In genomic region chr6:109852713-109853112, GRCh38 we compare ENCODE assay signal across 35 cellular contexts.
"Had no signal": no experiment of that assay in that cellular context is flagged by ENCODE, and none has a peak within 500 bp of the region (broad histone marks: within the 10 kb centered on the region; RNA-seq: fewer than 3 reads in every experiment).

No MANE protein-coding gene starts in this region.

- FAIRE-seq: astrocyte, bronchial epithelial cell, colon, endometrium, endothelial cell of umbilical vein had no signal

- H3K4me3 ChIP-seq: esophagus squamous epithelium, gastroesophageal sphincter, heart right ventricle had no signal

- DNase-seq: activated CD4-positive, alpha-beta memory T cell treated with anti-CD3 and anti-CD28 coated beads, Interleukin-2, amount 10 ng/mL, durations not matched to agents 7 days and 5 days; activated CD4-positive, alpha-beta T cell treated with anti-CD3 and anti-CD28 coated beads for 1 hour; activated CD4-positive, alpha-beta T cell treated with anti-CD3 and anti-CD28 coated beads for 4 hours; activated CD4-positive, alpha-beta T cell treated with anti-CD3 and anti-CD28 coated beads, Interleukin-2, amount 10 ng/mL, durations not matched to agents 7 days and 5 days; activated CD4-positive, alpha-beta T cell treated with anti-CD3 and anti-CD28 coated beads, Interleukin-2, amount 50 U/mL, for 4 hours; activated effector memory CD4-positive, alpha-beta T cell treated with Interleukin-2 at 50 U/mL for 16 hours; activated gamma-delta T cell treated with Interleukin-2 at 50 U/mL for 16 hours; activated naive CD4-positive, alpha-beta T cell treated with anti-CD3 and anti-CD28 coated beads, Interleukin-2, amount 50 U/mL, for 16 hours; activated naive CD4-positive, alpha-beta T cell treated with Interleukin-2 at 50 U/mL for 16 hours; activated T-cell treated with anti-CD3 and anti-CD28 coated beads, Interleukin-2, amount 50 U/mL, for 4 hours; amniotic stem cell; anterior cingulate cortex; brain microvascular endothelial cell; cortex of kidney; dermis blood vessel endothelial cell; effector CD4-positive, alpha-beta T cell; effector memory CD8-positive, alpha-beta T cell; esophagus squamous epithelium; foreskin melanocyte; heart right ventricle; T-helper 1 cell; T-helper 17 cell; T1000 had no signal

- H3K27ac ChIP-seq: brain microvascular endothelial cell, epithelial cell of prostate, esophagus squamous epithelium, gastroesophageal sphincter, heart right ventricle had no signal

- H3K36me3 ChIP-seq: brain microvascular endothelial cell, esophagus squamous epithelium, gastroesophageal sphincter, heart right ventricle had no signal

- H3K9me3 Mint-ChIP-seq: activated T-cell treated with anti-CD3 and anti-CD28 coated beads, Interleukin-2, amount 50 U/mL, for 4 hours; central memory CD8-positive, alpha-beta T cell; T-helper 2 cell treated with Interferon-gamma antibody and Interleukin-4, amounts not matched to agents 5 μg/mL and 100 μg/mL, for 36 hours had no signal

- H3K27me3 Mint-ChIP-seq: activated CD4-positive, alpha-beta memory T cell treated with anti-CD3 and anti-CD28 coated beads, Interleukin-2, amount 10 ng/mL, durations not matched to agents 7 days and 5 days; activated CD4-positive, alpha-beta T cell treated with anti-CD3 and anti-CD28 coated beads, Interleukin-2, amount 10 ng/mL, durations not matched to agents 7 days and 5 days; activated naive CD8-positive, alpha-beta T cell; central memory CD8-positive, alpha-beta T cell; T-helper 17 cell had no signal

- H3K4me1 Mint-ChIP-seq: activated CD4-positive, alpha-beta memory T cell treated with anti-CD3 and anti-CD28 coated beads, Interleukin-2, amount 10 ng/mL, durations not matched to agents 7 days and 5 days; activated CD4-positive, alpha-beta T cell treated with anti-CD3 and anti-CD28 coated beads, Interleukin-2, amount 10 ng/mL, durations not matched to agents 7 days and 5 days; activated T-helper 17 cell treated with anti-CD3 and anti-CD28 coated beads, Interleukin-2, amount 50 U/mL, for 72 hours; central memory CD8-positive, alpha-beta T cell; T-helper 17 cell had no signal

- H3K4me1 ChIP-seq: esophagus squamous epithelium, gastroesophageal sphincter, heart right ventricle had no signal

- H3K27me3 ChIP-seq: brain microvascular endothelial cell, esophagus squamous epithelium, gastroesophageal sphincter, heart right ventricle had no signal

- H3K9me3 ChIP-seq: esophagus squamous epithelium, heart right ventricle had no signal

- H3K27ac Mint-ChIP-seq: activated CD4-positive, alpha-beta memory T cell treated with anti-CD3 and anti-CD28 coated beads, Interleukin-2, amount 10 ng/mL, durations not matched to agents 7 days and 5 days; activated CD4-positive, alpha-beta T cell treated with anti-CD3 and anti-CD28 coated beads, Interleukin-2, amount 10 ng/mL, durations not matched to agents 7 days and 5 days; activated naive CD8-positive, alpha-beta T cell; activated T-helper 17 cell treated with anti-CD3 and anti-CD28 coated beads, Interleukin-2, amount 50 U/mL, for 72 hours; effector memory CD8-positive, alpha-beta T cell; T-helper 17 cell; T-helper 2 cell treated with Interferon-gamma antibody and Interleukin-4, amounts not matched to agents 5 μg/mL and 100 μg/mL, for 36 hours; WTC11 had no signal

- H3K4me3 Mint-ChIP-seq: activated CD4-positive, alpha-beta memory T cell treated with anti-CD3 and anti-CD28 coated beads, Interleukin-2, amount 10 ng/mL, durations not matched to agents 7 days and 5 days; activated CD4-positive, alpha-beta T cell treated with anti-CD3 and anti-CD28 coated beads, Interleukin-2, amount 10 ng/mL, durations not matched to agents 7 days and 5 days; activated naive CD8-positive, alpha-beta T cell; activated T-cell treated with anti-CD3 and anti-CD28 coated beads, Interleukin-2, amount 50 U/mL, for 4 hours; activated T-helper 17 cell treated with anti-CD3 and anti-CD28 coated beads, Interleukin-2, amount 50 U/mL, for 72 hours; central memory CD8-positive, alpha-beta T cell; effector memory CD8-positive, alpha-beta T cell; T-helper 17 cell; T-helper 2 cell treated with Interferon-gamma antibody and Interleukin-4, amounts not matched to agents 5 μg/mL and 100 μg/mL, for 36 hours; WTC11 had no signal
